In the genomic region with DNA sequence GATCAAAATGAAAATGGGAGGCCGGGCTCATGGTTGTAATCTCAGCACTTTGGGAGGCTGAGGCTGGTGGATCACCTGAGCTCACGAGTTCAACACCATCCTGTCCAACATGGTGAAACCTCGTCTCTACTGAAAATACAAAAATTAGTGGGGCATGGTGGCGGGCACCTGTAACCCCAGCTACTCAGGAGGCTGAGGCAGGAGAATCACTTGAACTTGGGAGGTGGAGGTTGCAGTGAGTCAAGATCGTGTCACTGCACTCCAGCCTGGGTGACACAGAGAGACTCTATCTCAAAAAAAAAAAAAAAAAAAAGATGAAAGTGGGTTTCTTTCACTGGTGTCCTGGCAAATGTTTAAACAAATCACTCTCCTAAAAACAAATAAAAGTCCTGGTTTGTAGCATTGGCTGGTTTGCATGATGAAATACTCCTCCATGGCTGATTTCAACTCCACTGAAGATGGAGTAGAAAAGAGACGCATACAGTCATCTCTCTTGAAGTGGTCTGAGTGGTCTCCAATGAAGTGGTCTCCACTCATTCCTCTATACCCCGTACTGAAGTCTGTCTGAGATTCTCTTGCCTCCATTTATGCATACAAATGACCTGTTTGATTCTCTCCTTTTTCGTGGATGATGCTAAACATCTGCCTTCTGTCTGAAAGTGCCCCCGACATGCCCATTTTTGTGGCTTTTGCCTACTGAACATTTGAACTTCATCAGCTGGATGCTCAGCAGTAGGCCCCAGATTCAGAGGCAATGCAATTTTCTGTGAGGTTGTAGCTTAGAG, we compare ENCODE assay signal across 39 cellular contexts.
"Had no signal": no experiment of that assay in that cellular context is flagged by ENCODE, and none has a peak within 500 bp of the region (broad histone marks: within the 10 kb centered on the region; RNA-seq: fewer than 3 reads in every experiment).

No MANE protein-coding gene starts in this region.

- H3K27ac Mint-ChIP-seq: activated CD4-positive, alpha-beta memory T cell treated with anti-CD3 and anti-CD28 coated beads, Interleukin-2, amount 10 ng/mL, durations not matched to agents 7 days and 5 days; activated CD4-positive, alpha-beta T cell treated with anti-CD3 and anti-CD28 coated beads for 36 hours; activated CD4-positive, alpha-beta T cell treated with anti-CD3 and anti-CD28 coated beads, Interleukin-2, amount 10 ng/mL, durations not matched to agents 7 days and 5 days; activated CD8-positive, alpha-beta memory T cell treated with anti-CD3 and anti-CD28 coated beads, Interleukin-2, amount 10 ng/mL, durations not matched to agents 7 days and 5 days; activated CD8-positive, alpha-beta T cell treated with anti-CD3 and anti-CD28 coated beads, Interleukin-2, amount 10 ng/mL, durations not matched to agents 7 days and 5 days; activated naive CD4-positive, alpha-beta T cell treated with anti-CD3 and anti-CD28 coated beads, Interleukin-2, amount 10 ng/mL, durations not matched to agents 7 days and 5 days; activated naive CD4-positive, alpha-beta T cell treated with anti-CD3 and anti-CD28 coated beads, Interleukin-2, amount 50 U/mL, for 24 hours; activated naive CD8-positive, alpha-beta T cell; activated naive CD8-positive, alpha-beta T cell treated with anti-CD3 and anti-CD28 coated beads, Interleukin-2, amount 10 ng/mL, durations not matched to agents 7 days and 5 days; activated naive CD8-positive, alpha-beta T cell treated with anti-CD3 and anti-CD28 coated beads, Interleukin-2, amount 50 U/mL, for 24 hours; activated T-cell treated with anti-CD3 and anti-CD28 coated beads, Interleukin-2, amount 50 U/mL, for 24 hours; activated T-helper 2 cell treated with anti-CD3 and anti-CD28 coated beads, Interferon-gamma antibody, Interleukin-2, Interleukin-4, amounts not matched to agents 10 μg/mL and 5 μg/mL and 100 μg/mL, durations not matched to agents 14 hours and 24 hours and 36 hours; brain; T-helper 1 cell treated with Interleukin-12 subunit alpha and Interleukin-12 subunit beta and Interleukin-4 antibody, amounts not matched to agents 30 μg/mL and 1 μg/mL, for 36 hours; T-helper 2 cell treated with Interferon-gamma antibody and Interleukin-4, amounts not matched to agents 5 μg/mL and 100 μg/mL, for 36 hours had no signal

- DNase-seq: activated CD4-positive, alpha-beta memory T cell treated with anti-CD3 and anti-CD28 coated beads, Interleukin-2, amount 10 ng/mL, durations not matched to agents 7 days and 5 days; activated CD4-positive, alpha-beta T cell treated with anti-CD3 and anti-CD28 coated beads for 1 hour; activated CD4-positive, alpha-beta T cell treated with anti-CD3 and anti-CD28 coated beads for 36 hours; activated CD4-positive, alpha-beta T cell treated with anti-CD3 and anti-CD28 coated beads for 48 hours; activated CD4-positive, alpha-beta T cell treated with anti-CD3 and anti-CD28 coated beads, Interleukin-2, amount 10 ng/mL, durations not matched to agents 7 days and 5 days; activated CD4-positive, alpha-beta T cell treated with anti-CD3 and anti-CD28 coated beads, Interleukin-2, amount 50 U/mL, for 48 hours; activated CD4-positive, CD25-positive, alpha-beta regulatory T cell; activated CD8-positive, alpha-beta memory T cell treated with anti-CD3 and anti-CD28 coated beads for 24 hours; activated CD8-positive, alpha-beta memory T cell treated with anti-CD3 and anti-CD28 coated beads, Interleukin-2, amount 10 ng/mL, durations not matched to agents 7 days and 5 days; activated CD8-positive, alpha-beta memory T cell treated with anti-CD3 and anti-CD28 coated beads, Interleukin-2, amount 50 U/mL, for 48 hours; activated CD8-positive, alpha-beta T cell treated with anti-CD3 and anti-CD28 coated beads, Interleukin-2, amount 10 ng/mL, durations not matched to agents 7 days and 5 days; activated effector memory CD4-positive, alpha-beta T cell treated with Interleukin-2 at 50 U/mL for 16 hours; activated gamma-delta T cell; activated naive CD4-positive, alpha-beta T cell treated with anti-CD3 and anti-CD28 coated beads, Interleukin-2, amount 10 ng/mL, durations not matched to agents 7 days and 5 days; activated naive CD4-positive, alpha-beta T cell treated with Interleukin-2 at 50 U/mL for 16 hours; activated naive CD8-positive, alpha-beta T cell treated with anti-CD3 and anti-CD28 coated beads, Interleukin-2, amount 10 ng/mL, durations not matched to agents 7 days and 5 days; activated naive CD8-positive, alpha-beta T cell treated with anti-CD3 and anti-CD28 coated beads, Interleukin-2, amount 50 U/mL, for 24 hours; activated T-cell treated with anti-CD3 and anti-CD28 coated beads, Interleukin-2, amount 50 U/mL, for 24 hours; activated T-cell treated with anti-CD3 and anti-CD28 coated beads, Interleukin-2, amount 50 U/mL, for 48 hours; amygdala; anterior cingulate cortex; caudate nucleus; cerebellar nuclear complex; T-helper 1 cell; T-helper 2 cell; T-helper 9 cell had no signal

- H3K4me3 Mint-ChIP-seq: activated CD4-positive, alpha-beta memory T cell treated with anti-CD3 and anti-CD28 coated beads, Interleukin-2, amount 10 ng/mL, durations not matched to agents 7 days and 5 days; activated CD4-positive, alpha-beta T cell treated with anti-CD3 and anti-CD28 coated beads for 36 hours; activated CD4-positive, alpha-beta T cell treated with anti-CD3 and anti-CD28 coated beads, Interleukin-2, amount 10 ng/mL, durations not matched to agents 7 days and 5 days; activated CD8-positive, alpha-beta memory T cell treated with anti-CD3 and anti-CD28 coated beads, Interleukin-2, amount 10 ng/mL, durations not matched to agents 7 days and 5 days; activated CD8-positive, alpha-beta T cell treated with anti-CD3 and anti-CD28 coated beads, Interleukin-2, amount 10 ng/mL, durations not matched to agents 7 days and 5 days; activated naive CD4-positive, alpha-beta T cell treated with anti-CD3 and anti-CD28 coated beads, Interleukin-2, amount 10 ng/mL, durations not matched to agents 7 days and 5 days; activated naive CD4-positive, alpha-beta T cell treated with anti-CD3 and anti-CD28 coated beads, Interleukin-2, amount 50 U/mL, for 24 hours; activated naive CD8-positive, alpha-beta T cell; activated naive CD8-positive, alpha-beta T cell treated with anti-CD3 and anti-CD28 coated beads, Interleukin-2, amount 10 ng/mL, durations not matched to agents 7 days and 5 days; activated naive CD8-positive, alpha-beta T cell treated with anti-CD3 and anti-CD28 coated beads, Interleukin-2, amount 50 U/mL, for 24 hours; activated T-cell treated with anti-CD3 and anti-CD28 coated beads, Interleukin-2, amount 50 U/mL, for 24 hours; brain; central memory CD8-positive, alpha-beta T cell; T-helper 1 cell treated with Interleukin-12 subunit alpha and Interleukin-12 subunit beta and Interleukin-4 antibody, amounts not matched to agents 30 μg/mL and 1 μg/mL, for 36 hours; T-helper 2 cell treated with Interferon-gamma antibody and Interleukin-4, amounts not matched to agents 5 μg/mL and 100 μg/mL, for 36 hours had no signal

- H3K36me3 ChIP-seq: ascending aorta, cardiac muscle cell had no signal

- H3K27me3 Mint-ChIP-seq: activated CD4-positive, alpha-beta memory T cell treated with anti-CD3 and anti-CD28 coated beads, Interleukin-2, amount 10 ng/mL, durations not matched to agents 7 days and 5 days; activated CD4-positive, alpha-beta T cell treated with anti-CD3 and anti-CD28 coated beads for 36 hours; activated naive CD4-positive, alpha-beta T cell treated with anti-CD3 and anti-CD28 coated beads, Interleukin-2, amount 10 ng/mL, durations not matched to agents 7 days and 5 days; activated naive CD8-positive, alpha-beta T cell treated with anti-CD3 and anti-CD28 coated beads, Interleukin-2, amount 10 ng/mL, durations not matched to agents 7 days and 5 days; activated naive CD8-positive, alpha-beta T cell treated with anti-CD3 and anti-CD28 coated beads, Interleukin-2, amount 50 U/mL, for 24 hours had no signal

- H3K9me3 ChIP-seq: ascending aorta had no signal

- H3K27me3 ChIP-seq: ascending aorta, cardiac muscle cell had no signal

- ATAC-seq: activated CD4-positive, alpha-beta T cell treated with anti-CD3 and anti-CD28 coated beads for 36 hours; activated CD4-positive, CD25-positive, alpha-beta regulatory T cell treated with anti-CD3 and anti-CD28 coated beads, Interleukin-2, amount 50 U/mL, for 24 hours; activated CD8-positive, alpha-beta memory T cell treated with anti-CD3 and anti-CD28 coated beads, Interleukin-2, amount 10 ng/mL, durations not matched to agents 7 days and 5 days; activated CD8-positive, alpha-beta T cell treated with anti-CD3 and anti-CD28 coated beads, Interleukin-2, amount 10 ng/mL, durations not matched to agents 7 days and 5 days; activated naive CD8-positive, alpha-beta T cell treated with anti-CD3 and anti-CD28 coated beads, Interleukin-2, amount 50 U/mL, for 24 hours had no signal

- H3K4me1 Mint-ChIP-seq: activated CD4-positive, alpha-beta T cell treated with anti-CD3 and anti-CD28 coated beads for 36 hours; activated naive CD4-positive, alpha-beta T cell treated with anti-CD3 and anti-CD28 coated beads, Interleukin-2, amount 10 ng/mL, durations not matched to agents 7 days and 5 days; activated naive CD4-positive, alpha-beta T cell treated with anti-CD3 and anti-CD28 coated beads, Interleukin-2, amount 50 U/mL, for 24 hours; activated naive CD8-positive, alpha-beta T cell treated with anti-CD3 and anti-CD28 coated beads, Interleukin-2, amount 10 ng/mL, durations not matched to agents 7 days and 5 days; activated naive CD8-positive, alpha-beta T cell treated with anti-CD3 and anti-CD28 coated beads, Interleukin-2, amount 50 U/mL, for 24 hours; central memory CD8-positive, alpha-beta T cell had no signal

- H3K36me3 Mint-ChIP-seq: activated CD8-positive, alpha-beta memory T cell treated with anti-CD3 and anti-CD28 coated beads, Interleukin-2, amount 10 ng/mL, durations not matched to agents 7 days and 5 days; activated naive CD4-positive, alpha-beta T cell treated with anti-CD3 and anti-CD28 coated beads, Interleukin-2, amount 10 ng/mL, durations not matched to agents 7 days and 5 days; activated naive CD4-positive, alpha-beta T cell treated with anti-CD3 and anti-CD28 coated beads, Interleukin-2, amount 50 U/mL, for 24 hours; activated naive CD8-positive, alpha-beta T cell; activated naive CD8-positive, alpha-beta T cell treated with anti-CD3 and anti-CD28 coated beads, Interleukin-2, amount 10 ng/mL, durations not matched to agents 7 days and 5 days; brain had no signal

- H3K27ac ChIP-seq: ascending aorta, cardiac muscle cell, VCaP had no signal

- H3K9me3 Mint-ChIP-seq: activated CD4-positive, alpha-beta memory T cell treated with anti-CD3 and anti-CD28 coated beads, Interleukin-2, amount 10 ng/mL, durations not matched to agents 7 days and 5 days; activated CD4-positive, alpha-beta T cell treated with anti-CD3 and anti-CD28 coated beads, Interleukin-2, amount 10 ng/mL, durations not matched to agents 7 days and 5 days; activated naive CD4-positive, alpha-beta T cell treated with anti-CD3 and anti-CD28 coated beads, Interleukin-2, amount 10 ng/mL, durations not matched to agents 7 days and 5 days; activated naive CD4-positive, alpha-beta T cell treated with anti-CD3 and anti-CD28 coated beads, Interleukin-2, amount 50 U/mL, for 24 hours; activated T-cell treated with anti-CD3 and anti-CD28 coated beads, Interleukin-2, amount 50 U/mL, for 24 hours; activated T-helper 2 cell treated with anti-CD3 and anti-CD28 coated beads, Interferon-gamma antibody, Interleukin-2, Interleukin-4, amounts not matched to agents 10 μg/mL and 5 μg/mL and 100 μg/mL, durations not matched to agents 14 hours and 24 hours and 36 hours; brain; central memory CD8-positive, alpha-beta T cell; T-helper 2 cell treated with Interferon-gamma antibody and Interleukin-4, amounts not matched to agents 5 μg/mL and 100 μg/mL, for 36 hours had no signal

- FAIRE-seq: bronchial epithelial cell, TTC549 had no signal

- H3K4me3 ChIP-seq: ascending aorta, cardiac muscle cell had no signal
